In the genomic region with DNA sequence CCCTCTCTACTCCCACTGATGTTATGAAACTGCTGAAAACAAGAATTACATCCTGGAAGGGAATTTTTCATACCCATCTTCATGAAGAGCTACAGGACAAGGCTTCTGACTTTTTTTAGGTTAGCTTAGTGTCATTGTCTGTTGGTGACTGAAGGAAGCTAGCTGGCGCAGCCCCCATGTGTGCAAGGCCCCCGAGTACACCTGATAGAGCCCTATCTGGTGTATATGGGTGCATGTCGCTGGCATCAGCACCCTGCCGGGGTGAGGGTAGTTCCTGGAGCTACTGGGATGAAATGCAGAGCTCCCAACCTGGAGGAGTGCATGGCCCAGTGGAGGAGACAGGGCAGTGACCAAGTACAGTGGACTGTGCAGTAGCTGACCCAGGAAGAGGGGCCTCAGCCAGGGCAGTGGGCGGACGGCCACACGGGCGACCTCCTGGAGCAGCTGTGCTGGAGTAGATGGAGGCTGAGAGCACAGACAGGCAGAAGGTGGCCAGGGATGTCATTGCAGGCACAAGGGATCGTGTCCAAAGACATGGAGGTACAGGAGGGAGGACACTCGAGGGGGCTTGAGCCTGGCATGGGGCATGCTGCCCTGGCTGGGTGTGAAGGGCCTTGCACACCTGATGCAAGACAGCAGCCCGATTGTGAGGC, we compare ENCODE assay signal across 20 cellular contexts. TPM values are rescaled to one million over a fixed set of nuclear protein-coding genes. Genes with fewer than 3 reads are reported as not detected.
DNase-seq lines count a peak whose midpoint lies in the region; ATAC-seq and TF ChIP-seq lines count a peak whose summit lies in the region.
"Had no signal": no experiment of that assay in that cellular context is flagged by ENCODE, and none has a peak within 500 bp of the region (broad histone marks: within the 10 kb centered on the region; RNA-seq: fewer than 3 reads in every experiment).

No MANE protein-coding gene starts in this region.

- no peak for DNase-seq in GM23338 (ENCODE audit: low spot score)
- DNase-seq in adipocyte (ENCODE audit: low read depth) = no peak
- peak; percentile 70 for DNase-seq in spleen
- no peak for DNase-seq in NCI-H748 treated with DMSO at 0.1 percent for 48 hours (lab: John Stamatoyannopoulos, UW)
- DNase-seq in DMS114 treated with DMSO at 0.1 percent for 48 hours (lab: John Stamatoyannopoulos, UW; ENCODE audit: unreplicated experiment) = no peak
- DNase-seq: activated CD4-positive, CD25-positive, alpha-beta regulatory T cell treated with anti-CD3 and anti-CD28 coated beads, Interleukin-2, amount 50 U/mL, for 72 hours; AML-193; GF-D8; NCI-H1092 treated with DMSO at 0.1 percent for 48 hours; NCI-H69; PC-9; stimulated activated CD4-positive, alpha-beta T cell treated with anti-CD3 and anti-CD28 coated beads, Interleukin-2, amount 100 ng/mL, for 48 hours; T1000 had no signal

- H3K4me1 Mint-ChIP-seq in GM23338 = peaks cover 60% of the 10 kb centered on the region

- no peak overlapping the region for H2AFZ ChIP-seq in GM23338
- H2AFZ ChIP-seq: neural progenitor cell, PC-9 had no signal

- no peaks in the 10 kb centered on the region for H3K9me2 ChIP-seq in GM23338 (ENCODE audit: insufficient read depth)

- H3F3A ChIP-seq in GM23338 (replicated peaks; ENCODE audit: low read depth) = no peaks in the 10 kb centered on the region

- H3K79me2 ChIP-seq in GM23338 (replicated peaks; ENCODE audit: insufficient read depth) = peaks cover 93% of the 10 kb centered on the region

- 88 to 94% (median 89%) methylated on average over 11 of the region's 11 CpGs for WGBS in spleen, 5 donors

- H3K27ac ChIP-seq in GM23338 (ENCODE audit: low read depth) = no peak overlapping the region
- H3K27ac ChIP-seq in spleen = no peak overlapping the region
- H3K27ac ChIP-seq: KMS-11, neural progenitor cell, PC-9 had no signal

- TF ChIP-seq CTCF in GM23338 (conservative IDR thresholded peaks at IDR 0.05; ENCODE audit: low read depth in 2 of 2) (no peak), spleen (IDR thresholded peaks at IDR 0.05 in 8 of 11, conservative IDR thresholded peaks at IDR 0.05 in 3 of 11) (no peak)

- no peak for TF ChIP-seq POLR2A in spleen (IDR thresholded peaks at IDR 0.05)

- H3K27ac Mint-ChIP-seq in GM23338 = peak overlapping the region; percentile 76
- H3K27ac Mint-ChIP-seq: activated naive CD4-positive, alpha-beta T cell treated with anti-CD3 and anti-CD28 coated beads, Interleukin-2, amount 50 U/mL, for 24 hours had no signal

- intact Hi-C loops in spleen (cut with DNase I; ENCODE audit: low total_unique reads) = no loop called here

- H3K4me2 ChIP-seq in GM23338 = no peak overlapping the region
- H3K4me2 ChIP-seq: KMS-11, neural progenitor cell, PC-9 had no signal

- ATAC-seq in GM23338 = no peak
- no peak for ATAC-seq in HG02571 (IDR thresholded peaks at IDR 0.05; ENCODE audit: unreplicated experiment)
- ATAC-seq in GM21717 (IDR thresholded peaks at IDR 0.05; ENCODE audit: unreplicated experiment) = no peak

- H3K4me1 ChIP-seq in GM23338 (ENCODE audit: insufficient read depth) (peaks cover 30% of the 10 kb centered on the region), adipocyte (ENCODE audit: control insufficient read depth, insufficient read depth, low read length) (peaks cover 30% of the 10 kb centered on the region), mucosa of stomach (ENCODE audit: control insufficient read depth, insufficient read depth, low read length) (peaks cover 78% of the 10 kb centered on the region), spleen (peaks cover 7 to 34% (median 16%) of the 10 kb centered on the region in 6 donors)

- no peaks in the 10 kb centered on the region for H3K36me3 ChIP-seq in GM23338 (ENCODE audit: insufficient read depth)
- H3K36me3 ChIP-seq in adipocyte (ENCODE audit: control insufficient read depth, insufficient read depth, low read length, severe bottlenecking) = no peaks in the 10 kb centered on the region
- no peaks in the 10 kb centered on the region for H3K36me3 ChIP-seq in mucosa of stomach (ENCODE audit: control insufficient read depth, insufficient read depth, low read length)
- peaks cover 0 to 18% (median 0%) of the 10 kb centered on the region in 6 donors for H3K36me3 ChIP-seq in spleen
- H3K36me3 ChIP-seq: neural progenitor cell had no signal

- H3K4me3 Mint-ChIP-seq in GM23338 = no peak overlapping the region
- H3K4me3 Mint-ChIP-seq: activated naive CD4-positive, alpha-beta T cell treated with anti-CD3 and anti-CD28 coated beads, Interleukin-2, amount 50 U/mL, for 24 hours; brain; neural progenitor cell had no signal

- H3K36me3 Mint-ChIP-seq in GM23338 (ENCODE audit: low read depth) = peaks cover 9% of the 10 kb centered on the region; the same call in 2 of the 3 replicates
- H3K36me3 Mint-ChIP-seq: activated naive CD4-positive, alpha-beta T cell treated with anti-CD3 and anti-CD28 coated beads, Interleukin-2, amount 50 U/mL, for 24 hours; brain had no signal

- peaks cover 19% of the 10 kb centered on the region for H3K27me3 Mint-ChIP-seq in GM23338 (ENCODE audit: insufficient read depth, low read depth, poor library complexity)
- H3K27me3 Mint-ChIP-seq: activated naive CD4-positive, alpha-beta T cell treated with anti-CD3 and anti-CD28 coated beads, Interleukin-2, amount 50 U/mL, for 24 hours; brain had no signal

- H4K20me1 ChIP-seq in GM23338 (replicated peaks; ENCODE audit: insufficient read depth) = peaks cover 37% of the 10 kb centered on the region

- H3K9me3 ChIP-seq in adipocyte (ENCODE audit: control insufficient read depth, low read length) = no peaks in the 10 kb centered on the region
- no peaks in the 10 kb centered on the region for H3K9me3 ChIP-seq in mucosa of stomach (ENCODE audit: control insufficient read depth, low read length)
- no peaks in the 10 kb centered on the region for H3K9me3 ChIP-seq in spleen

- no peaks in the 10 kb centered on the region for H3K9me3 Mint-ChIP-seq in GM23338
- H3K9me3 Mint-ChIP-seq: activated naive CD4-positive, alpha-beta T cell treated with anti-CD3 and anti-CD28 coated beads, Interleukin-2, amount 50 U/mL, for 24 hours; brain; neural progenitor cell had no signal

- peak overlapping the region; percentile 63 for H3K9ac ChIP-seq in adipocyte (ENCODE audit: low read length)
- peak overlapping the region; percentile 54 for H3K9ac ChIP-seq in mucosa of stomach (ENCODE audit: low read length)
- H3K9ac ChIP-seq: KMS-11, neural progenitor cell had no signal

- H3K4me3 ChIP-seq in GM23338 = no peak overlapping the region
- H3K4me3 ChIP-seq in adipocyte (ENCODE audit: low read length) = no peak overlapping the region
- no peak overlapping the region for H3K4me3 ChIP-seq in mucosa of stomach (ENCODE audit: low read length)
- no peak overlapping the region for H3K4me3 ChIP-seq in spleen
- H3K4me3 ChIP-seq: neural progenitor cell, PC-9 had no signal

- H3K27me3 ChIP-seq in GM23338 (ENCODE audit: insufficient read depth) (no peaks in the 10 kb centered on the region), adipocyte (replicated peaks; ENCODE audit: control insufficient read depth, insufficient read depth, low read length) (no peaks in the 10 kb centered on the region), mucosa of stomach (ENCODE audit: control insufficient read depth, insufficient read depth, low read length) (no peaks in the 10 kb centered on the region), spleen (replicated peaks in 1 of 7) (no peaks in the 10 kb centered on the region)
- H3K27me3 ChIP-seq: neural progenitor cell had no signal

TF ChIP-seq in GM23338, 12 proteins besides CTCF, POLR2A, EP300 and RAD21 (continues in another document):
- no peak for TF ChIP-seq NANOG (IDR thresholded peaks at IDR 0.05; ENCODE audit: borderline replicate concordance)
- no peak for TF ChIP-seq CREB1 (CRISPR knock-in tag; IDR thresholded peaks at IDR 0.05; ENCODE audit: low read depth)
- TF ChIP-seq ZNF331 (CRISPR knock-in tag; IDR thresholded peaks at IDR 0.05; ENCODE audit: low read depth) = no peak
- TF ChIP-seq ZNF114 (CRISPR knock-in tag; IDR thresholded peaks at IDR 0.05) = no peak
- TF ChIP-seq REST (IDR thresholded peaks at IDR 0.05; ENCODE audit: unreplicated experiment) = no peak
- no peak for TF ChIP-seq POLR2AphosphoS5 (IDR thresholded peaks at IDR 0.05; ENCODE audit: low read depth)
- TF ChIP-seq ETS1 (IDR thresholded peaks at IDR 0.05) = no peak
- no peak for TF ChIP-seq EZH2 (IDR thresholded peaks at IDR 0.05; ENCODE audit: low read depth, unreplicated experiment)

RNA-seq across cellular contexts. Expression of gene IMPA2, which starts 12.1 kb away (rescaled TPM):
- 91.8 and 122 TPM in 2 replicates for total RNA-seq in GM23338 (2014; rRNA removed; shearing (Covaris generic))
- polyA plus RNA-seq in GM23338 (2016; fragmentation: Nextera tagmentation; extraction: Ambion mirVana) (45.0 and 50.4 TPM in 2 replicates), spleen (10 to 100 TPM; 11.1 to 27.7 (median 16.4) TPM)
- total RNA-seq in spleen = 10 to 100 TPM; 16.6 to 60.7 (median 44.4) TPM
